In the genomic region with DNA sequence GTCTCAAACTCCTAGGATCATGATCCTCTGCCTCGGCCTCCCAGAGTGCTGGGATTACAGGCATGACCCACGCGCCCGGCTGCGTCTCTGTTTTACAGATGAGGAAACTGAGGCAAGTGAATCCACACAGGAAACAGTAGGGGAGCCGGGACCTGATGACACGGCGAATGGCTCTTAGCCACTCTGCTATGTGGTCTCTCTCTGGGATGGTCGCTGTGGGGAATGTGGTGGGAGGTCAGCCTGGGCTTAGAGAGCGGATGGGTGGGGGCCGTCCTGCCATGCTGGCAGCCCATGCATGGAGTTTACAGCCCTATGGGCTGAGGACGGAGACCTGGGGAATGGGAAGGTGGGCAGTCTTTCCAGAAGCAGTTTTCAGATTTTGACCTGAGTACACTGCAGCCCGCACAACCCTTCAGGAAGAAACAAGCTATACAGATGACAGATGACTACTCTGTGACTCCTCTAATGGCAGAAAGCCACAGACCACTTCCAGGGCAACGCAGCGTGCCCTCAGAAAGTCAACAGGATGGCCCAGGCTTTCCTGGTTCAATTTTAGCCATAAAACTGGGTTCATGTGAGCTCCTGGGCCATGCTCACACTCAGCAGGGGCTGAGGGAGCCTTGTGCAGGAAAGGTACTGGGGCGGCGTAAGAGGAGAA, we compare ENCODE assay signal across 12 cellular contexts.
A peak's percentile ranks its signal among the peaks of the same experiment; 100 is the strongest.
DNase-seq lines count a peak whose midpoint lies in the region; ATAC-seq and TF ChIP-seq lines count a peak whose summit lies in the region.
"Had no signal": no experiment of that assay in that cellular context is flagged by ENCODE, and none has a peak within 500 bp of the region (broad histone marks: within the 10 kb centered on the region; RNA-seq: fewer than 3 reads in every experiment).

No MANE protein-coding gene starts in this region.

- TF ChIP-seq CTCF in neural progenitor cell (IDR thresholded peaks at IDR 0.05) (no peak), gastrocnemius medialis (IDR thresholded peaks at IDR 0.05 in 4 of 5, conservative IDR thresholded peaks at IDR 0.05 in 1 of 5) (no peak)

- intact Hi-C loops in gastrocnemius medialis (cut with DNase I; ENCODE audit: low total_unique reads) = no loop called here

- H3K79me2 ChIP-seq in neural progenitor cell (ENCODE audit: low read depth) = no peaks in the 10 kb centered on the region

- H3K9ac ChIP-seq in neural progenitor cell = no peak overlapping the region

- no peaks in the 10 kb centered on the region for H3F3A ChIP-seq in neural progenitor cell (ENCODE audit: low read depth)

- no peaks in the 10 kb centered on the region for H3K27me3 Mint-ChIP-seq in neural progenitor cell (ENCODE audit: insufficient read depth, low read depth)

- H4K20me1 ChIP-seq in neural progenitor cell (ENCODE audit: low read depth) = peaks cover 67% of the 10 kb centered on the region

- no peaks in the 10 kb centered on the region for H3K27me3 ChIP-seq in neural progenitor cell
- no peaks in the 10 kb centered on the region for H3K27me3 ChIP-seq in gastrocnemius medialis

- peaks cover 2% of the 10 kb centered on the region for H3K36me3 Mint-ChIP-seq in neural progenitor cell

- no peak for ATAC-seq in HG02970 (IDR thresholded peaks at IDR 0.05; ENCODE audit: low FRiP score, unreplicated experiment)
- no peak for ATAC-seq in HG03439 (IDR thresholded peaks at IDR 0.05; ENCODE audit: unreplicated experiment)
- no peak for ATAC-seq in gastrocnemius medialis
- ATAC-seq: GM12878 had no signal

- H3K27ac ChIP-seq in neural progenitor cell = no peak overlapping the region
- no peak overlapping the region for H3K27ac ChIP-seq in gastrocnemius medialis
- H3K27ac ChIP-seq: 22Rv1 had no signal

- no peak overlapping the region for H2AFZ ChIP-seq in neural progenitor cell (replicated peaks)

- H3K4me2 ChIP-seq in neural progenitor cell = no peak overlapping the region

- H3K4me1 ChIP-seq in neural progenitor cell (peaks cover 3% of the 10 kb centered on the region), gastrocnemius medialis (no peaks in the 10 kb centered on the region)

- H3K9me3 ChIP-seq in neural progenitor cell (ENCODE audit: low read depth) (no peaks in the 10 kb centered on the region), gastrocnemius medialis (no peaks in the 10 kb centered on the region)

- no peak for TF ChIP-seq POLR2A in gastrocnemius medialis (IDR thresholded peaks at IDR 0.05)

- H3K4me1 Mint-ChIP-seq in neural progenitor cell = peaks cover 35% of the 10 kb centered on the region

- DNase-seq in DMS79 treated with DMSO at 0.1 percent for 48 hours (lab: John Stamatoyannopoulos, UW) (peak; percentile 31), DMS79 (lab: John Stamatoyannopoulos, UW) (no peak), LHCN-M2 (ENCODE audit: low read depth) (peak; percentile 80), astrocyte of the hippocampus (ENCODE audit: low read depth, low spot score) (peak; percentile 47), neural progenitor cell (ENCODE audit: low spot score) (no peak), gastrocnemius medialis (no peak)
- DNase-seq: activated gamma-delta T cell treated with Interleukin-2 at 50 U/mL for 16 hours, trophoblast cell had no signal

- no peak overlapping the region for H3K4me3 ChIP-seq in neural progenitor cell
- no peak overlapping the region for H3K4me3 ChIP-seq in gastrocnemius medialis
- H3K4me3 ChIP-seq: GM12878 had no signal

- H3K36me3 ChIP-seq in neural progenitor cell (no peaks in the 10 kb centered on the region), gastrocnemius medialis (no peaks in the 10 kb centered on the region)

- H3K9me3 Mint-ChIP-seq in neural progenitor cell = no peaks in the 10 kb centered on the region

- H3K4me3 Mint-ChIP-seq in neural progenitor cell = no peak overlapping the region

- peak overlapping the region; percentile 85 for H3K27ac Mint-ChIP-seq in neural progenitor cell

- in situ Hi-C loops in gastrocnemius medialis (cut with MboI; ENCODE audit: low sequenced_read_pairs in 4 of 4) = no loop called here

Comparison
In these comparisons a context has a peak if more than half of its experiments do, and no peak if none do; other contexts are left out.
1. DNase-seq: peak in DMS79 treated with DMSO at 0.1 percent for 48 hours (single experiment), LHCN-M2 (single experiment) and astrocyte of the hippocampus (single experiment); none in DMS79 (single experiment), neural progenitor cell (single experiment) and gastrocnemius medialis (0 of 2).